ENCODE assay signal across 15 cellular contexts in genomic region chr4:37981844-37982720, GRCh38. TPM values are rescaled to one million over a fixed set of nuclear protein-coding genes. Genes with fewer than 3 reads are reported as not detected.
DNase-seq lines count a peak whose midpoint lies in the region; ATAC-seq and TF ChIP-seq lines count a peak whose summit lies in the region.
"Had no signal": no experiment of that assay in that cellular context is flagged by ENCODE, and none has a peak within 500 bp of the region (broad histone marks: within the 10 kb centered on the region; RNA-seq: fewer than 3 reads in every experiment).

No MANE protein-coding gene starts in this region.

- DNase-seq in AG10803 (ENCODE audit: low read depth) (peak; percentile 51), HT-29 (ENCODE audit: low spot score) (peak; percentile 17), dedifferentiated amniotic fluid mesenchymal stem cell (ENCODE audit: extremely low spot score) (peak; percentile 33), nephron progenitor cell (no peak), Peyer's patch (no peak)
- no peak for DNase-seq in activated naive CD4-positive, alpha-beta T cell treated with anti-CD3 and anti-CD28 coated beads, Interleukin-2, amount 50 U/mL, for 72 hours (ENCODE audit: low spot score in 2 of 2)
- DNase-seq: activated CD4-positive, alpha-beta T cell treated with anti-CD3 and anti-CD28 coated beads for 48 hours; esophagus squamous epithelium; mammary epithelial cell; NCI-H1092 treated with DMSO at 0.1 percent for 48 hours; SHP77 had no signal

- no peaks in the 10 kb centered on the region for H3K36me3 Mint-ChIP-seq in nephron progenitor cell (ENCODE audit: low read depth)
- H3K36me3 Mint-ChIP-seq in activated naive CD4-positive, alpha-beta T cell treated with anti-CD3 and anti-CD28 coated beads, Interleukin-2, amount 50 U/mL, for 72 hours = no peaks in the 10 kb centered on the region

- no peaks in the 10 kb centered on the region for H3K27me3 ChIP-seq in Peyer's patch
- H3K27me3 ChIP-seq: esophagus squamous epithelium, suprapubic skin had no signal

- peak overlapping the region; percentile 47 for H3K27ac Mint-ChIP-seq in nephron progenitor cell
- H3K27ac Mint-ChIP-seq in activated naive CD4-positive, alpha-beta T cell treated with anti-CD3 and anti-CD28 coated beads, Interleukin-2, amount 50 U/mL, for 72 hours = no peak overlapping the region
- H3K27ac Mint-ChIP-seq: activated naive CD8-positive, alpha-beta T cell had no signal

- no peak overlapping the region for H3K4me3 Mint-ChIP-seq in nephron progenitor cell
- H3K4me3 Mint-ChIP-seq: activated naive CD8-positive, alpha-beta T cell had no signal

- ATAC-seq in GM18861 (IDR thresholded peaks at IDR 0.05; ENCODE audit: unreplicated experiment) = no peak
- no peak for ATAC-seq in activated naive CD4-positive, alpha-beta T cell treated with anti-CD3 and anti-CD28 coated beads, Interleukin-2, amount 50 U/mL, for 72 hours
- no peak for ATAC-seq in HG03378 (IDR thresholded peaks at IDR 0.05; ENCODE audit: unreplicated experiment)

- peaks cover 0 to 12% (median 0%) of the 10 kb centered on the region in 4 donors for H3K4me1 ChIP-seq in Peyer's patch

- H3K27ac ChIP-seq in Peyer's patch = peak overlapping the region in 1 of 4 donors; percentile 33
- H3K27ac ChIP-seq: suprapubic skin had no signal

- no peaks in the 10 kb centered on the region for H3K36me3 ChIP-seq in Peyer's patch
- H3K36me3 ChIP-seq: esophagus squamous epithelium, suprapubic skin had no signal

- no peaks in the 10 kb centered on the region for H3K27me3 Mint-ChIP-seq in nephron progenitor cell (ENCODE audit: low read depth, poor library complexity)
- H3K27me3 Mint-ChIP-seq: activated naive CD8-positive, alpha-beta T cell had no signal

- H3K4me1 Mint-ChIP-seq in nephron progenitor cell = peaks cover 31% of the 10 kb centered on the region

- TF ChIP-seq CTCF in AG10803 (conservative IDR thresholded peaks at IDR 0.05; ENCODE audit: low read length) (no peak), nephron progenitor cell (IDR thresholded peaks at IDR 0.05) (no peak), Peyer's patch (IDR thresholded peaks at IDR 0.05) (no peak)

- H3K9me3 ChIP-seq in Peyer's patch = no peaks in the 10 kb centered on the region
- H3K9me3 ChIP-seq: esophagus squamous epithelium, suprapubic skin had no signal

- no peak for TF ChIP-seq POLR2A in Peyer's patch (IDR thresholded peaks at IDR 0.05)

- no peaks in the 10 kb centered on the region for H3K9me3 Mint-ChIP-seq in nephron progenitor cell
- H3K9me3 Mint-ChIP-seq in activated naive CD4-positive, alpha-beta T cell treated with anti-CD3 and anti-CD28 coated beads, Interleukin-2, amount 50 U/mL, for 72 hours = no peaks in the 10 kb centered on the region

- H3K4me3 ChIP-seq in AG10803 (ENCODE audit: low read length) (no peak overlapping the region), Peyer's patch (no peak overlapping the region)
- H3K4me3 ChIP-seq: esophagus squamous epithelium, suprapubic skin had no signal

RNA-seq across cellular contexts. Expression of gene PTTG2, which starts 21.9 kb away (rescaled TPM):
- total RNA-seq in HT-29 (2014; rRNA removed; shearing (Covaris generic)) = not detected in 2 replicates
- total RNA-seq in Peyer's patch = 1 to 10 TPM in 2 of 4 donors, not detected in 2; 2.5 to 8.3 TPM
- total RNA-seq in activated naive CD4-positive, alpha-beta T cell treated with anti-CD3 and anti-CD28 coated beads, Interleukin-2, amount 50 U/mL, for 72 hours = under 1 TPM; 0.59 to 0.78 TPM
- total RNA-seq: mammary epithelial cell, suprapubic skin had no signal

Comparison
In these comparisons a context has a peak if more than half of its experiments do, and no peak if none do; other contexts are left out.
1. DNase-seq: peak in AG10803 (single experiment), HT-29 (single experiment) and dedifferentiated amniotic fluid mesenchymal stem cell (single experiment); none in nephron progenitor cell (single experiment), Peyer's patch (0 of 3) and activated naive CD4-positive, alpha-beta T cell treated with anti-CD3 and anti-CD28 coated beads, Interleukin-2, amount 50 U/mL, for 72 hours (0 of 2).